8 cellular contexts compared by ENCODE assay signal in the genomic region with DNA sequence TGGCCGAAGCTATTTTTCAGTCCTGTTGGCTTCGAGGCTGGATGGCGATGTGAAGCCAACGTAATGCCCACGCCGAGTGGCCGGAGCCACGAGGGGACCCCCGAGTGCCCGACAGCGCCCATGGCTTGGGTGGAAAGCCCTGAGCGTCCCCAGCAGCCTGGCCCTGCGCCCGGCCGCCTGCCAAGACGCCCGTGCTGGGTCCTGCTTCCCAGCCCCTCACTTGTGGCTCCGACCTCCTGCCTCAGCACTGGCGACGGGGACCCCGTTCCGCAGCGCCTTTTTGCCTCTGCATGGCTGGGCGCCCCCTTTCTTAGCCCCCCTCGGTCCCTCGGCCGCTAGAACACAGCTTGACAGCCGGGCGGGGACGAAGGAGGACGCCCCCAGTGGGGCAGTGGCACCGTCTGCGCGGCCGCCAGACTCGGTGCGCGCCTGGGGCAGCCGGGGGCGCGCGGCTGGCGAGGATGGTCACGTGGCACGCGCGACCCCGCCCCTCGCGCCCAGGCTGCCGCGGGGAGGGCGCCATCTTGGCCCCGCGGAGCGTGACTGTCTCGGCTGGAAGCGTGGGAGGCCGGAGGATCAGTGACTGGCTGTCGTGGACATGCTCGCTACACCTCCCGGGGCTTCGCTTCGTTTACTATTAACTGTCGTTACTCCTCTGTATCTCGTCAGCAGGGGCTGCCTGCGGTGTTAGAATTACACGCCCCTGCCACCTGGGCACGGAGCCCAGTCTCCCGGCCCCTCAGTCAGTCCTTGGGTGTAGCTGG. TPM values are rescaled to one million over a fixed set of nuclear protein-coding genes. Genes with fewer than 3 reads are reported as not detected.
DNase-seq lines count a peak whose midpoint lies in the region; ATAC-seq and TF ChIP-seq lines count a peak whose summit lies in the region.

No MANE protein-coding gene starts in this region.

- intact Hi-C loops in colonic mucosa (cut with DNase I) (no loop called here), left lung (cut with DNase I) (no loop called here)

- H3K27me3 ChIP-seq in colonic mucosa (peaks cover 14% of the 10 kb centered on the region), left lung (peaks cover 22 to 49% of the 10 kb centered on the region in 2 donors)

- ATAC-seq in HG02973 (IDR thresholded peaks at IDR 0.05; ENCODE audit: unreplicated experiment) (peak; percentile 79), left lung (peak; percentile 96)

- no peaks in the 10 kb centered on the region for H3K9me3 ChIP-seq in colonic mucosa
- H3K9me3 ChIP-seq in left lung = no peaks in the 10 kb centered on the region

- H3K4me3 ChIP-seq in colonic mucosa = peak overlapping the region; percentile 69
- peak overlapping the region; percentile 67 to 75 for H3K4me3 ChIP-seq in left lung

- DNase-seq in SIG-M5 treated with dmso at 0.1 percent for 504 hours (lab: John Stamatoyannopoulos, UW; ENCODE audit: unreplicated experiment) = peak; percentile 31
- no peak for DNase-seq in SIG-M5 (lab: John Stamatoyannopoulos, UW)
- peak; percentile 10 for DNase-seq in NCI-H2196 treated with DMSO at 0.1 percent for 48 hours (lab: John Stamatoyannopoulos, UW; ENCODE audit: unreplicated experiment)
- DNase-seq in activated CD4-positive, alpha-beta T cell treated with anti-CD3 and anti-CD28 coated beads for 48 hours = peak; percentile 90
- peak; percentile 75 for DNase-seq in colonic mucosa
- DNase-seq in left lung = peak; percentile 82 to 95
- peak; percentile 87 for DNase-seq in stimulated activated CD4-positive, alpha-beta T cell treated with anti-CD3 and anti-CD28 coated beads, Interleukin-2, amount 100 ng/mL, for 4 hours (ENCODE audit: low read depth)

- TF ChIP-seq CTCF in colonic mucosa (IDR thresholded peaks at IDR 0.05) = no peak
- no peak for TF ChIP-seq CTCF in left lung (IDR thresholded peaks at IDR 0.05)

- H3K36me3 ChIP-seq in colonic mucosa (no peaks in the 10 kb centered on the region), left lung (no peaks in the 10 kb centered on the region)

- peak overlapping the region; percentile 41 to 62 for H3K9ac ChIP-seq in colonic mucosa (ENCODE audit: low read depth in 2 of 2, low read length in 2 of 2)

- H3K27ac ChIP-seq in colonic mucosa (peak overlapping the region; percentile 25), left lung (peak overlapping the region; percentile 61 to 72)

- peaks cover 11% of the 10 kb centered on the region for H3K4me1 ChIP-seq in colonic mucosa
- peaks cover 0 to 18% of the 10 kb centered on the region in 2 donors for H3K4me1 ChIP-seq in left lung

RNA-seq across cellular contexts. Expression of gene GPR176, which starts 0.6 kb away (rescaled TPM):
- 1 to 10 TPM in 1 of 2 donors, under 1 TPM in 1; 0.82 to 2.2 TPM for total RNA-seq in colonic mucosa
- 1 to 10 TPM; 4.9 to 6.6 TPM for total RNA-seq in left lung

RNA-seq across cellular contexts. Expression of gene EIF2AK4, which starts 13.2 kb away (rescaled TPM):
- total RNA-seq in colonic mucosa (10 to 100 TPM; 23.9 to 24.0 TPM), left lung (10 to 100 TPM; 38.3 to 40.3 TPM)
